34 cellular contexts compared by ENCODE assay signal in the genomic region with DNA sequence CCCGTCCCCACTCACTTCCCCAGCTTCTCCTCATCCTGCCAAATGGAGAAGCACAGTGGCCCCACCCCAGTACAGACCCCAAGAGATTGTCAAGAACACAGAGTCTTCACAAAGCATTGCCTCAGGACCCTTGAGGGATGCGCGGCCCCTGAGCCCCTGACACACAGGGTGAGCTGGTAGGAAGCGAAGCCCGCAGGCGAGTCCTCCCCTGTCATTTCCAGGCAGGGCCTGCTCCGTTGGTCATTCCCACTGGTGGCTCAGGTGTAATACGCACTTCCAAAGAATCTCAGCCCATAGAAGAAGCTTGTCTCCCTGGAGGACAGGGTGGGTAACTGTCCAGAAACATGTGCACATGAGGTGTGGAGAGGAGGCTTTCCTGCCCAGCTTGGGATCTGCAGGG.
"Had no signal": no experiment of that assay in that cellular context is flagged by ENCODE, and none has a peak within 500 bp of the region (broad histone marks: within the 10 kb centered on the region; RNA-seq: fewer than 3 reads in every experiment).

No MANE protein-coding gene starts in this region.

- H3K4me1 Mint-ChIP-seq: activated T-helper 17 cell treated with anti-CD3 and anti-CD28 coated beads, Interleukin-2, amount 50 U/mL, for 72 hours had no signal

- H3K27ac Mint-ChIP-seq: activated B cell treated with CpG ODN at 0.5 μM for 24 hours; activated CD4-positive, alpha-beta memory T cell treated with anti-CD3 and anti-CD28 coated beads for 36 hours; activated CD4-positive, alpha-beta T cell treated with anti-CD3 and anti-CD28 coated beads, Interleukin-2, amount 10 ng/mL, durations not matched to agents 24 days and 14 days; activated CD8-positive, alpha-beta T cell treated with anti-CD3 and anti-CD28 coated beads for 36 hours; activated naive CD4-positive, alpha-beta T cell treated with anti-CD3 and anti-CD28 coated beads for 36 hours; activated naive CD4-positive, alpha-beta T cell treated with anti-CD3 and anti-CD28 coated beads, Interleukin-2, amount 50 U/mL, for 72 hours; activated naive CD8-positive, alpha-beta T cell treated with anti-CD3 and anti-CD28 coated beads for 36 hours; activated T-cell treated with anti-CD3 and anti-CD28 coated beads, Interleukin-2, amount 50 U/mL, for 72 hours; activated T-helper 1 cell treated with anti-CD3 and anti-CD28 coated beads, Interleukin-12 subunit alpha, Interleukin-12 subunit beta, Interleukin-2, Interleukin-4 antibody, amounts not matched to agents 30 ng/mL and 10 ng/mL and 1 ng/mL, durations not matched to agents 14 hours and 24 hours and 36 hours; activated T-helper 17 cell treated with anti-CD3 and anti-CD28 coated beads, Interleukin-2, amount 50 U/mL, for 72 hours; T-cell; T-helper 2 cell treated with Interferon-gamma antibody and Interleukin-4, amounts not matched to agents 5 μg/mL and 100 μg/mL, for 36 hours had no signal

- H3K9me3 Mint-ChIP-seq: activated B cell treated with CpG ODN at 0.5 μM for 24 hours; activated CD4-positive, alpha-beta memory T cell treated with anti-CD3 and anti-CD28 coated beads for 36 hours; activated CD8-positive, alpha-beta T cell treated with anti-CD3 and anti-CD28 coated beads for 36 hours; activated naive CD4-positive, alpha-beta T cell treated with anti-CD3 and anti-CD28 coated beads for 36 hours; activated naive CD4-positive, alpha-beta T cell treated with anti-CD3 and anti-CD28 coated beads, Interleukin-2, amount 50 U/mL, for 72 hours; activated naive CD8-positive, alpha-beta T cell treated with anti-CD3 and anti-CD28 coated beads for 36 hours; activated T-cell treated with anti-CD3 and anti-CD28 coated beads, Interleukin-2, amount 50 U/mL, for 4 hours; activated T-helper 17 cell treated with anti-CD3 and anti-CD28 coated beads, Interleukin-2, amount 50 U/mL, for 72 hours; T-cell had no signal

- H3K36me3 ChIP-seq: adrenal gland, brain microvascular endothelial cell, breast epithelium had no signal

- H3K36me3 Mint-ChIP-seq: activated CD4-positive, alpha-beta memory T cell treated with anti-CD3 and anti-CD28 coated beads for 36 hours; activated naive CD4-positive, alpha-beta T cell treated with anti-CD3 and anti-CD28 coated beads, Interleukin-2, amount 50 U/mL, for 72 hours; activated naive CD8-positive, alpha-beta T cell treated with anti-CD3 and anti-CD28 coated beads for 36 hours; T-cell had no signal

- H3K27me3 ChIP-seq: adrenal gland, body of pancreas, brain microvascular endothelial cell, breast epithelium had no signal

- ATAC-seq: activated CD8-positive, alpha-beta T cell treated with anti-CD3 and anti-CD28 coated beads for 36 hours; activated naive CD4-positive, alpha-beta T cell treated with anti-CD3 and anti-CD28 coated beads, Interleukin-2, amount 50 U/mL, for 72 hours; activated T-cell treated with anti-CD3 and anti-CD28 coated beads, Interleukin-2, amount 50 U/mL, for 4 hours; activated T-cell treated with anti-CD3 and anti-CD28 coated beads, Interleukin-2, amount 50 U/mL, for 72 hours; activated T-helper 17 cell treated with anti-CD3 and anti-CD28 coated beads, Interleukin-2, amount 50 U/mL, for 72 hours; body of pancreas; T-cell had no signal

- H3K4me3 Mint-ChIP-seq: activated B cell treated with CpG ODN at 0.5 μM for 24 hours; activated CD4-positive, alpha-beta memory T cell treated with anti-CD3 and anti-CD28 coated beads for 36 hours; activated CD4-positive, alpha-beta T cell treated with anti-CD3 and anti-CD28 coated beads, Interleukin-2, amount 10 ng/mL, durations not matched to agents 24 days and 14 days; activated CD8-positive, alpha-beta T cell treated with anti-CD3 and anti-CD28 coated beads for 36 hours; activated naive CD4-positive, alpha-beta T cell treated with anti-CD3 and anti-CD28 coated beads for 36 hours; activated naive CD8-positive, alpha-beta T cell treated with anti-CD3 and anti-CD28 coated beads for 36 hours; activated T-cell treated with anti-CD3 and anti-CD28 coated beads, Interleukin-2, amount 50 U/mL, for 4 hours; activated T-cell treated with anti-CD3 and anti-CD28 coated beads, Interleukin-2, amount 50 U/mL, for 72 hours; activated T-helper 1 cell treated with anti-CD3 and anti-CD28 coated beads, Interleukin-12 subunit alpha, Interleukin-12 subunit beta, Interleukin-2, Interleukin-4 antibody, amounts not matched to agents 30 ng/mL and 10 ng/mL and 1 ng/mL, durations not matched to agents 14 hours and 24 hours and 36 hours; activated T-helper 17 cell treated with anti-CD3 and anti-CD28 coated beads, Interleukin-2, amount 50 U/mL, for 72 hours; T-cell; T-helper 2 cell treated with Interferon-gamma antibody and Interleukin-4, amounts not matched to agents 5 μg/mL and 100 μg/mL, for 36 hours had no signal

- H3K27me3 Mint-ChIP-seq: activated B cell treated with CpG ODN at 0.5 μM for 24 hours; activated CD4-positive, alpha-beta memory T cell treated with anti-CD3 and anti-CD28 coated beads for 36 hours; activated CD4-positive, alpha-beta T cell treated with anti-CD3 and anti-CD28 coated beads, Interleukin-2, amount 10 ng/mL, durations not matched to agents 24 days and 14 days; activated naive CD8-positive, alpha-beta T cell treated with anti-CD3 and anti-CD28 coated beads for 36 hours; activated T-helper 17 cell treated with anti-CD3 and anti-CD28 coated beads, Interleukin-2, amount 50 U/mL, for 72 hours; T-cell had no signal

- H3K4me3 ChIP-seq: adrenal gland, body of pancreas, breast epithelium had no signal

- H3K4me1 ChIP-seq: adrenal gland, body of pancreas, breast epithelium had no signal

- H3K9me3 ChIP-seq: adrenal gland, body of pancreas, breast epithelium had no signal

- H3K27ac ChIP-seq: adrenal gland, body of pancreas, brain microvascular endothelial cell, breast epithelium, VCaP had no signal

- DNase-seq: activated B cell treated with CpG ODN at 0.5 μM for 24 hours; activated CD4-positive, alpha-beta memory T cell treated with anti-CD3 and anti-CD28 coated beads for 36 hours; activated CD4-positive, alpha-beta T cell treated with anti-CD3 and anti-CD28 coated beads for 4 hours; activated CD4-positive, alpha-beta T cell treated with anti-CD3 and anti-CD28 coated beads, Interleukin-2, amount 10 ng/mL, durations not matched to agents 24 days and 14 days; activated CD4-positive, alpha-beta T cell treated with anti-CD3 and anti-CD28 coated beads, Interleukin-2, amount 50 U/mL, for 1 hour; activated CD4-positive, alpha-beta T cell treated with anti-CD3 and anti-CD28 coated beads, Interleukin-2, amount 50 U/mL, for 4 hours; activated CD4-positive, CD25-positive, alpha-beta regulatory T cell treated with anti-CD3 and anti-CD28 coated beads, Interleukin-2, amount 50 U/mL, for 72 hours; activated CD8-positive, alpha-beta memory T cell treated with anti-CD3 and anti-CD28 coated beads, Interleukin-2, amount 50 U/mL, for 4 hours; activated CD8-positive, alpha-beta T cell treated with anti-CD3 and anti-CD28 coated beads for 36 hours; activated effector memory CD4-positive, alpha-beta T cell treated with anti-CD3 and anti-CD28 coated beads, Interleukin-2, amount 50 U/mL, for 16 hours; activated gamma-delta T cell treated with Interleukin-2 at 50 U/mL for 16 hours; activated naive CD4-positive, alpha-beta T cell; activated naive CD4-positive, alpha-beta T cell treated with anti-CD3 and anti-CD28 coated beads for 36 hours; activated naive CD4-positive, alpha-beta T cell treated with anti-CD3 and anti-CD28 coated beads, Interleukin-2, amount 50 U/mL, for 16 hours; activated naive CD8-positive, alpha-beta T cell treated with anti-CD3 and anti-CD28 coated beads for 36 hours; activated T-cell treated with anti-CD3 and anti-CD28 coated beads for 4 hours; activated T-cell treated with anti-CD3 and anti-CD28 coated beads, Interleukin-2, amount 50 U/mL, for 1 hour; activated T-cell treated with anti-CD3 and anti-CD28 coated beads, Interleukin-2, amount 50 U/mL, for 4 hours; activated T-cell treated with anti-CD3 and anti-CD28 coated beads, Interleukin-2, amount 50 U/mL, for 72 hours; adrenal gland; amniotic stem cell; aorta; body of pancreas; brain microvascular endothelial cell; central memory CD4-positive, alpha-beta T cell; T-cell; T-helper 2 cell; T-helper 9 cell had no signal
